In genomic region chr20:38435555-38435939, GRCh38 we compare ENCODE assay signal across 1 cellular context.
TF ChIP-seq lines count a peak whose summit lies in the region.

No MANE protein-coding gene starts in this region.

TF ChIP-seq in IMR-90, 13 proteins besides CTCF, POLR2A, EP300 and RAD21 (continued from another document):
- TF ChIP-seq USF2 (IDR thresholded peaks at IDR 0.05; ENCODE audit: low read depth, low read length) (no peak), CEBPB (IDR thresholded peaks at IDR 0.05; ENCODE audit: low read depth, low read length) (no peak)
TF ChIP-seq in IMR-90: peak in this region for 0.
